Comparison of ENCODE assay signal across 10 cellular contexts in the genomic region with DNA sequence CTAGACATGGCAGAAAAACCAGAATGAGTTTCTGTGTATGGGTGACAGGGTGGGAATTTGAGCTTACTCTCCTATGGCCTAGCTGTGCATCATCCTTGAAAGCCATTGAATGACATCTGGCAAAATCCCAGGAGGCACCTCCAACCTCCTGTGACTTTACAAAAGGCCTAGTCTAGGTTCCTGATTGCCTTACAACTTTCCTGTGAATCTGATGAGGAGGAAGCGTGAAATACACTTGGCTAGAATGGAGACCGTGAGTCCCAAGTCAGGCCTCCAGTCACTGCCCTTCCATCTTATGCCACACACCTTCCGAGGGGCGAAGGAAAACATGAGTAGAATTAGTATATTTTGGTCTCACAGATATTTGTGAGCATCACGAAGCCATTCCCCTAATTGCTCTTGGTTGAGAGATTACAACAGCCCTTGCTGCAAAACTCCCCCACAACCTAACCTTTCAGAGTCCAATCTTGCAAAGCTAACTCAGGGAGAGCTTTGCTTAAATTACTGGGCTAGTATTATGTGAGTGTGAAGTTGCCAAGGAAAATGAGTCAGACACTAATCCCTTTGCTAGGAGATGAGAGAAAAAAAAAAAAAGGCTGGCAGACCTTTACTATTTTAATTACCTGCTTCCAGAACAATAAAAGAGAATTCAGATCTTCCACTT. TPM values are rescaled to one million over a fixed set of nuclear protein-coding genes. Genes with fewer than 3 reads are reported as not detected.
DNase-seq lines count a peak whose midpoint lies in the region; ATAC-seq, FAIRE-seq and TF ChIP-seq lines count a peak whose summit lies in the region.
"Had no signal": no experiment of that assay in that cellular context is flagged by ENCODE, and none has a peak within 500 bp of the region (broad histone marks: within the 10 kb centered on the region; RNA-seq: fewer than 3 reads in every experiment).

No MANE protein-coding gene starts in this region.

- H2AFZ ChIP-seq in IMR-90 (replicated peaks; ENCODE audit: low read length, poor library complexity) (no peak overlapping the region), astrocyte (ENCODE audit: low read depth, low read length) (no peak overlapping the region)

- no peaks in the 10 kb centered on the region for H3K27me3 Mint-ChIP-seq in astrocyte (ENCODE audit: low read depth, unreplicated experiment)

- no peak overlapping the region for H4K91ac ChIP-seq in IMR-90 (ENCODE audit: insufficient read depth, low read depth, low read length)

- ATAC-seq in IMR-90 (ENCODE audit: low read depth), result peak; percentile 42; the same call in 1 of the 2 replicates
- no peak for ATAC-seq in GM18498 (IDR thresholded peaks at IDR 0.05; ENCODE audit: unreplicated experiment)

- no peaks in the 10 kb centered on the region for H3K36me3 ChIP-seq in IMR-90 (ENCODE audit: control insufficient read depth, insufficient read depth, low read length)
- no peaks in the 10 kb centered on the region for H3K36me3 ChIP-seq in astrocyte (ENCODE audit: insufficient read depth, low read length)
- no peaks in the 10 kb centered on the region for H3K36me3 ChIP-seq in left ventricle myocardium inferior
- H3K36me3 ChIP-seq in stomach, result no peaks in the 10 kb centered on the region

- H3K56ac ChIP-seq in IMR-90 (ENCODE audit: extremely low read depth, insufficient read depth, low read length), result no peak overlapping the region

- H3K23ac ChIP-seq in IMR-90 (ENCODE audit: low read depth, low read length), result no peak overlapping the region

- POLR2A ChIA-PET in IMR-90 (lab: Charles Lee; ENCODE audit: unreplicated experiment), result interaction anchor here (0.5 kb wide), 1 partner anchor 103 kb away, joined by 9 read pairs; no protein-coding TSS in a partner anchor

- no peak for TF ChIP-seq POLR2A in IMR-90 (IDR thresholded peaks at IDR 0.05; ENCODE audit: low read depth, low read length)
- TF ChIP-seq POLR2A in stomach (IDR thresholded peaks at IDR 0.05), result no peak

- no peak overlapping the region for H2AK5ac ChIP-seq in IMR-90 (ENCODE audit: low read depth, low read length)

- H3K4me1 Mint-ChIP-seq in astrocyte (ENCODE audit: low read depth, unreplicated experiment), result peaks cover 17% of the 10 kb centered on the region

- H3K9ac ChIP-seq in IMR-90 (ENCODE audit: low read depth, low read length) (no peak overlapping the region), astrocyte (ENCODE audit: low read length) (peak overlapping the region; percentile 51)

- H3K4me3 Mint-ChIP-seq in astrocyte (ENCODE audit: unreplicated experiment), result no peak overlapping the region

- no peaks in the 10 kb centered on the region for H4K20me1 ChIP-seq in IMR-90 (ENCODE audit: insufficient read depth, low read length)
- H4K20me1 ChIP-seq in astrocyte (ENCODE audit: insufficient read depth, low read length), result no peaks in the 10 kb centered on the region

- H3K27ac Mint-ChIP-seq in astrocyte (ENCODE audit: unreplicated experiment), result no peak overlapping the region

- H2BK5ac ChIP-seq in IMR-90 (ENCODE audit: low read depth, low read length, poor library complexity, severe bottlenecking), result no peak overlapping the region

- no peak overlapping the region for H3K18ac ChIP-seq in IMR-90 (ENCODE audit: low read depth, low read length)

- H4K5ac ChIP-seq in IMR-90 (ENCODE audit: low read depth, low read length), result no peak overlapping the region

- in situ Hi-C loops in IMR-90 (cut with MboI; ENCODE audit: low sequenced_read_pairs), result no loop called here

- H3K9me3 Mint-ChIP-seq in astrocyte (ENCODE audit: unreplicated experiment), result no peaks in the 10 kb centered on the region

- CTCF ChIA-PET in IMR-90 (lab: Yijun Ruan, JAX), result interaction anchor here (0.6 to 0.9 kb wide), 3 partner anchors 7 to 550 kb away, joined by 3 to 4 read pairs (median 3); no protein-coding TSS in a partner anchor

- no peak for FAIRE-seq in astrocyte (lab: Jason Lieb, UNC)
- FAIRE-seq: G401.6 had no signal

- H3K36me3 Mint-ChIP-seq in astrocyte (ENCODE audit: low read depth, unreplicated experiment), result no peaks in the 10 kb centered on the region

- H3K4me2 ChIP-seq in IMR-90 (ENCODE audit: low read depth, low read length), result no peak overlapping the region; the same call in 1 of the 2 replicates
- H3K4me2 ChIP-seq in astrocyte (ENCODE audit: low read length), result peak overlapping the region; percentile 38

- WGBS in IMR-90 (ENCODE audit: extremely low coverage in 2 of 2, insufficient read length in 1 of 2), 2 experiments, result no CpG with 5 or more reads among the region's 5 CpGs
- 83 to 95% (median 85%) methylated on average over 5 of the region's 5 CpGs for WGBS in stomach, 5 donors

- no peaks in the 10 kb centered on the region; the same call in 1 of the 2 replicates for H3K9me1 ChIP-seq in IMR-90 (ENCODE audit: insufficient read depth, low read length)

- no peaks in the 10 kb centered on the region for H3K27me3 ChIP-seq in IMR-90 (ENCODE audit: control insufficient read depth, insufficient read depth, low read length)
- no peaks in the 10 kb centered on the region for H3K27me3 ChIP-seq in astrocyte (ENCODE audit: insufficient read depth, low read length)
- H3K27me3 ChIP-seq in left ventricle myocardium inferior (ENCODE audit: low read depth), result no peaks in the 10 kb centered on the region
- no peaks in the 10 kb centered on the region for H3K27me3 ChIP-seq in stomach

- no peaks in the 10 kb centered on the region for H3K79me1 ChIP-seq in IMR-90 (ENCODE audit: low read depth in 1 of 2, low read length in 2 of 2)

- TF ChIP-seq CTCF in IMR-90 (conservative IDR thresholded peaks at IDR 0.05; ENCODE audit: low read depth, low read length), result no peak
- TF ChIP-seq CTCF in astrocyte (IDR thresholded peaks at IDR 0.05; ENCODE audit: insufficient read depth, low read depth, low read length), result no peak
- no peak for TF ChIP-seq CTCF in left ventricle myocardium inferior (IDR thresholded peaks at IDR 0.05; ENCODE audit: borderline replicate concordance)
- TF ChIP-seq CTCF in stomach (IDR thresholded peaks at IDR 0.05), result no peak

- peak; percentile 38 for DNase-seq in IMR-90
- DNase-seq in astrocyte (ENCODE audit: low read depth), result peak; percentile 76
- DNase-seq in left ventricle myocardium inferior, result no peak
- DNase-seq in stomach, result no peak
- no peak for DNase-seq in NCI-H345 (lab: John Stamatoyannopoulos, UW)
- DNase-seq in stimulated activated CD8-positive, alpha-beta memory T cell treated with anti-CD3 and anti-CD28 coated beads, Interleukin-4, amount 100 ng/mL, for 48 hours, result no peak
- DNase-seq: NCI-H526 treated with DMSO at 0.1 percent for 48 hours, T-helper 1 cell had no signal

- BruUV-seq in IMR-90 (replicated peaks; lab: Mats Ljungman, UMichigan), result no TSS peak

- no peak overlapping the region for H2BK120ac ChIP-seq in IMR-90 (ENCODE audit: low read depth, low read length)

- no peaks in the 10 kb centered on the region for H3K9me3 ChIP-seq in IMR-90 (ENCODE audit: control insufficient read depth, insufficient read depth, low read length)
- no peaks in the 10 kb centered on the region for H3K9me3 ChIP-seq in astrocyte (ENCODE audit: insufficient read depth, low read depth, low read length)
- H3K9me3 ChIP-seq in left ventricle myocardium inferior (replicated peaks), result no peaks in the 10 kb centered on the region
- no peaks in the 10 kb centered on the region for H3K9me3 ChIP-seq in stomach

- no peak overlapping the region for H3K4me3 ChIP-seq in IMR-90 (ENCODE audit: insufficient read depth, low read depth, low read length)
- no peak overlapping the region for H3K4me3 ChIP-seq in astrocyte (ENCODE audit: insufficient read depth, low read depth, low read length)
- no peak overlapping the region for H3K4me3 ChIP-seq in left ventricle myocardium inferior
- no peak overlapping the region for H3K4me3 ChIP-seq in stomach

- H4K8ac ChIP-seq in IMR-90 (ENCODE audit: low read depth in 2 of 2, low read length in 2 of 2), result no peak overlapping the region

- TF ChIP-seq EP300 in stomach (IDR thresholded peaks at IDR 0.05), result no peak

- no peak overlapping the region for H2BK15ac ChIP-seq in IMR-90 (ENCODE audit: low read depth, low read length)

- H3K79me2 ChIP-seq in astrocyte (ENCODE audit: insufficient read depth, low read length), result no peaks in the 10 kb centered on the region

- no peak overlapping the region for H3K4ac ChIP-seq in IMR-90 (ENCODE audit: low read depth, low read length)

- H2AK9ac ChIP-seq in IMR-90 (replicated peaks; ENCODE audit: low read depth, low read length, poor library complexity), result no peak overlapping the region

- intact Hi-C loops in IMR-90 (cut with micrococcal nuclease) (no loop called here), left ventricle myocardium inferior (cut with micrococcal nuclease) (no loop called here), stomach (cut with DNase I; ENCODE audit: low total_unique reads) (no loop called here)

- H3K27ac ChIP-seq in IMR-90 (ENCODE audit: insufficient read depth, low read length) (no peak overlapping the region), astrocyte (ENCODE audit: low read depth, low read length) (peak overlapping the region; percentile 64), left ventricle myocardium inferior (replicated peaks) (peak overlapping the region; percentile 37), stomach (peak overlapping the region in 3 of 5 donors; percentile 2 to 38 (median 38))

- dilution Hi-C loops in IMR-90 (cut with HindIII; ENCODE audit: low sequenced_read_pairs, unreplicated experiment), result no loop called here

- H2BK20ac ChIP-seq in IMR-90 (ENCODE audit: low read depth, low read length), result no peak overlapping the region

- H3K4me1 ChIP-seq in IMR-90 (ENCODE audit: control insufficient read depth, insufficient read depth, low read length) (peaks cover 7% of the 10 kb centered on the region; the same call in 1 of the 2 replicates), astrocyte (ENCODE audit: insufficient read depth, low read length) (peaks cover 19% of the 10 kb centered on the region), left ventricle myocardium inferior (no peaks in the 10 kb centered on the region), stomach (peaks cover 0 to 6% (median 1%) of the 10 kb centered on the region in 4 donors)

- no peak overlapping the region for H3K14ac ChIP-seq in IMR-90 (replicated peaks; ENCODE audit: low read depth, low read length)

- TF ChIP-seq RAD21 in IMR-90 (IDR thresholded peaks at IDR 0.05; ENCODE audit: low read length), result no peak

TF ChIP-seq in IMR-90, 13 proteins besides CTCF, POLR2A, EP300 and RAD21 (continues in another document):
- TF ChIP-seq CHD1 (IDR thresholded peaks at IDR 0.05; ENCODE audit: low read depth, low read length), result no peak
- TF ChIP-seq BHLHE40 (IDR thresholded peaks at IDR 0.05; ENCODE audit: low read depth, low read length), result no peak
- TF ChIP-seq MAFK (IDR thresholded peaks at IDR 0.05; ENCODE audit: low read depth, low read length), result no peak
- TF ChIP-seq CEBPB (IDR thresholded peaks at IDR 0.05; ENCODE audit: low read depth, low read length), result no peak
- TF ChIP-seq RFX5 (IDR thresholded peaks at IDR 0.05; ENCODE audit: low read depth, low read length), result no peak

RNA-seq across cellular contexts. Expression of gene PAXBP1, which starts 36.3 kb away (rescaled TPM):
- total RNA-seq in IMR-90 (2012; rRNA removed) (14.2 and 24.7 TPM in 2 replicates), astrocyte (20.5 and 25.8 TPM in 2 replicates), left ventricle myocardium inferior (10.7 TPM), stomach (100 to 1,000 TPM in 2 of 5 donors, 10 to 100 TPM in 3; 53.2 to 106 (median 82.6) TPM)
- polyA plus RNA-seq in IMR-90 (2012; rRNA removed) (10.5 and 13.5 TPM in 2 replicates), stomach (10 to 100 TPM in 1 of 3 donors, 1 to 10 TPM in 2; 6.0 to 19.6 (median 7.6) TPM)
- polyA plus RNA-seq in IMR-90 (2012; cell fraction: cytosol; rRNA removed), result 0.62 and 0.92 TPM in 2 replicates
- polyA plus RNA-seq in IMR-90 (2012; cell fraction: nucleus; rRNA removed; ENCODE audit: low replicate concordance), result 13.7 and 66.6 TPM in 2 replicates

Comparison
In these comparisons a context has a peak if more than half of its experiments do, and no peak if none do; other contexts are left out.
1. DNase-seq: peak in IMR-90 (single experiment) and astrocyte (single experiment); none in left ventricle myocardium inferior (single experiment), stomach (single experiment), NCI-H345 (single experiment) and stimulated activated CD8-positive, alpha-beta memory T cell treated with anti-CD3 and anti-CD28 coated beads, Interleukin-4, amount 100 ng/mL, for 48 hours (single experiment).